In the genomic region with DNA sequence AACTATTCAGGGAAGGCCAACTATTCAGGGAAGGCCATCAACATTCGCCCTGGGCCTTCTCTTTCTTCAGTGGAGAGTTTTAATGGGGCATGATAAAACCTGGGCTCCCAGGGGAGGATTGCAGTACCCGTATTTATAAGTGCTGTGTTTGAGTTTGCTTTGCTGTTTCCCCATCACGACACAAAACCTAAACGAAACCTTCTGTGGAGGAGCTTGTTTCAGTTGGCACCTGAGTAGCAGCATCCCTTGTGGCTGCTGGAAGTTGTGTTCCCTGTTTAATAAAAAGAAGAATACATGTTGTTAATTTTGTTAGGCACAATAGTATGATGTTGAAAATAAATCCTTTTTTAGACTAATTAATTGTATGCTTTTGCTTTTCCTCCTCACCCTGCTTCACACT, we compare ENCODE assay signal across 1 cellular context.
TF ChIP-seq lines count a peak whose summit lies in the region.

No MANE protein-coding gene starts in this region.

TF ChIP-seq in K562, 482 proteins besides CTCF, POLR2A, EP300 and RAD21:
- TF ChIP-seq, protein P1, sequence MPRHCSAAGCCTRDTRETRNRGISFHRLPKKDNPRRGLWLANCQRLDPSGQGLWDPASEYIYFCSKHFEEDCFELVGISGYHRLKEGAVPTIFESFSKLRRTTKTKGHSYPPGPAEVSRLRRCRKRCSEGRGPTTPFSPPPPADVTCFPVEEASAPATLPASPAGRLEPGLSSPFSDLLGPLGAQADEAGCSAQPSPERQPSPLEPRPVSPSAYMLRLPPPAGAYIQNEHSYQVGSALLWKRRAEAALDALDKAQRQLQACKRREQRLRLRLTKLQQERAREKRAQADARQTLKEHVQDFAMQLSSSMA (CRISPR knock-in tag; IDR thresholded peaks at IDR 0.05), result no peak
- TF ChIP-seq, protein P2, sequence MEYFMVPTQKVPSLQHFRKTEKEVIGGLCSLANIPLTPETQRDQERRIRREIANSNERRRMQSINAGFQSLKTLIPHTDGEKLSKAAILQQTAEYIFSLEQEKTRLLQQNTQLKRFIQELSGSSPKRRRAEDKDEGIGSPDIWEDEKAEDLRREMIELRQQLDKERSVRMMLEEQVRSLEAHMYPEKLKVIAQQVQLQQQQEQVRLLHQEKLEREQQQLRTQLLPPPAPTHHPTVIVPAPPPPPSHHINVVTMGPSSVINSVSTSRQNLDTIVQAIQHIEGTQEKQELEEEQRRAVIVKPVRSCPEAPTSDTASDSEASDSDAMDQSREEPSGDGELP (CRISPR knock-in tag; IDR thresholded peaks at IDR 0.05; ENCODE audit: borderline replicate concordance), result no peak
- TF ChIP-seq ZNF717 (CRISPR knock-in tag; IDR thresholded peaks at IDR 0.05) (no peak), NFE2L1 (tag; IDR thresholded peaks at IDR 0.05; ENCODE audit: borderline replicate concordance, low read depth) (no peak), ZNF354B (CRISPR knock-in tag; IDR thresholded peaks at IDR 0.05) (no peak), XRCC4 (IDR thresholded peaks at IDR 0.05; ENCODE audit: extremely low read depth, insufficient read depth, insufficient read length) (no peak), FOXA3 (CRISPR knock-in tag; conservative IDR thresholded peaks at IDR 0.05 in 1 of 2, IDR thresholded peaks at IDR 0.05 in 1 of 2) (no peak)
- TF ChIP-seq, protein P3, sequence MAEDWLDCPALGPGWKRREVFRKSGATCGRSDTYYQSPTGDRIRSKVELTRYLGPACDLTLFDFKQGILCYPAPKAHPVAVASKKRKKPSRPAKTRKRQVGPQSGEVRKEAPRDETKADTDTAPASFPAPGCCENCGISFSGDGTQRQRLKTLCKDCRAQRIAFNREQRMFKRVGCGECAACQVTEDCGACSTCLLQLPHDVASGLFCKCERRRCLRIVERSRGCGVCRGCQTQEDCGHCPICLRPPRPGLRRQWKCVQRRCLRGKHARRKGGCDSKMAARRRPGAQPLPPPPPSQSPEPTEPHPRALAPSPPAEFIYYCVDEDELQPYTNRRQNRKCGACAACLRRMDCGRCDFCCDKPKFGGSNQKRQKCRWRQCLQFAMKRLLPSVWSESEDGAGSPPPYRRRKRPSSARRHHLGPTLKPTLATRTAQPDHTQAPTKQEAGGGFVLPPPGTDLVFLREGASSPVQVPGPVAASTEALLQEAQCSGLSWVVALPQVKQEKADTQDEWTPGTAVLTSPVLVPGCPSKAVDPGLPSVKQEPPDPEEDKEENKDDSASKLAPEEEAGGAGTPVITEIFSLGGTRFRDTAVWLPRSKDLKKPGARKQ (CRISPR knock-in tag; IDR thresholded peaks at IDR 0.05), result no peak
- TF ChIP-seq, protein P4, sequence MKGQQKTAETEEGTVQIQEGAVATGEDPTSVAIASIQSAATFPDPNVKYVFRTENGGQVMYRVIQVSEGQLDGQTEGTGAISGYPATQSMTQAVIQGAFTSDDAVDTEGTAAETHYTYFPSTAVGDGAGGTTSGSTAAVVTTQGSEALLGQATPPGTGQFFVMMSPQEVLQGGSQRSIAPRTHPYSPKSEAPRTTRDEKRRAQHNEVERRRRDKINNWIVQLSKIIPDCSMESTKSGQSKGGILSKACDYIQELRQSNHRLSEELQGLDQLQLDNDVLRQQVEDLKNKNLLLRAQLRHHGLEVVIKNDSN (CRISPR knock-in tag; IDR thresholded peaks at IDR 0.05), result no peak
